In the genomic region with DNA sequence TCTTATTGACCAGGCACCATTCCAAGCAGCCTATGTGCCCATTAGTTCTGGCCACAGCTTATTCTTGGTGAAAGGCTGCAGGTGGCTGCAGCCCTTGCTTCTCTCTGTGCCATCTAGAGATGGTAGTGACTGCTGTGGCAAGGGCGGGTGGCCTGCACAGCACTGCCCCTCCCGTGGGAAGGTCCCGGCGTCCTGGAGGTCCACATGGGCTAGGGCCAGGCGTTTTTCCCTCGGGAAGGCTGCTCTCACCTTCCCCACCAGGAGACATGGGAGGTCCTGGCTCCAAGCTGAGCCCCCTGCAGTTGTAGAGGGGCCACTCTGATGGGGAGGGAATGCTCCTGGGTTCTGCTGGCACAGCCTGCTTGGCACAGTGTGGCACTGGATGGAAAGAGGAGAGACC, we compare ENCODE assay signal across 16 cellular contexts. TPM values are rescaled to one million over a fixed set of nuclear protein-coding genes. Genes with fewer than 3 reads are reported as not detected.
DNase-seq lines count a peak whose midpoint lies in the region; ATAC-seq and TF ChIP-seq lines count a peak whose summit lies in the region.
"Had no signal": no experiment of that assay in that cellular context is flagged by ENCODE, and none has a peak within 500 bp of the region (broad histone marks: within the 10 kb centered on the region; RNA-seq: fewer than 3 reads in every experiment).

No MANE protein-coding gene starts in this region.

- WGBS in mesenchymal stem cell: 92% methylated on average over 6 of the region's 6 CpGs

- H3K27ac ChIP-seq in ascending aorta (peak overlapping the region; percentile 96 to 97), mesenchymal stem cell (ENCODE audit: low read length, poor library complexity, severe bottlenecking) (no peak overlapping the region), skin epidermis (peak overlapping the region in 11 of 21 experiments; percentile 16 to 94 (median 84)), SJCRH30 (no peak overlapping the region)

- H3K9me3 Mint-ChIP-seq in HFFc6: peaks cover 12% of the 10 kb centered on the region

- no peak overlapping the region for H3K4ac ChIP-seq in mesenchymal stem cell (ENCODE audit: low read depth in 1 of 2, low read length in 2 of 2)

- H2BK12ac ChIP-seq in mesenchymal stem cell (ENCODE audit: low read length in 2 of 2): peak overlapping the region; percentile 12 to 92

- H2BK5ac ChIP-seq in mesenchymal stem cell (ENCODE audit: low read depth, low read length, poor library complexity, severe bottlenecking): no peak overlapping the region

- H4K8ac ChIP-seq in mesenchymal stem cell (ENCODE audit: low read length): no peak overlapping the region

- H3K27ac Mint-ChIP-seq in HFFc6: peak overlapping the region; percentile 100

- no peak overlapping the region for H3K4me2 ChIP-seq in mesenchymal stem cell (ENCODE audit: low read length, poor library complexity, severe bottlenecking)

- no peak overlapping the region for H3K23ac ChIP-seq in mesenchymal stem cell (ENCODE audit: low read length in 2 of 2)

- DNase-seq in HFFc6 (no peak), ascending aorta (ENCODE audit: low spot score in 2 of 2) (no peak), mesenchymal stem cell (no peak), SJCRH30 (no peak), NOMO-1 (lab: John Stamatoyannopoulos, UW; ENCODE audit: unreplicated experiment in 2 of 2) (no peak)
- DNase-seq: DMS 273 treated with DMSO at 0.1 percent for 48 hours; MG63; NCI-H1105; NCI-H1694 treated with DMSO at 0.1 percent for 48 hours; NCI-H345; NCI-H526 treated with DMSO at 0.1 percent for 48 hours; NK-92 treated with Interleukin-12 subunit alpha and Interleukin-12 subunit beta, amount 100 ng/mL, for 24 hours; PC-3 had no signal

- H3K36me3 Mint-ChIP-seq in HFFc6 (ENCODE audit: low read depth): peaks cover 12% of the 10 kb centered on the region

- H3K4me1 Mint-ChIP-seq in HFFc6 (ENCODE audit: low read depth): peaks cover 45% of the 10 kb centered on the region

- intact Hi-C loops in ascending aorta (cut with DNase I): no loop called here

- H3K9ac ChIP-seq in mesenchymal stem cell (ENCODE audit: low read length): no peak overlapping the region

- ATAC-seq in GM19397 (IDR thresholded peaks at IDR 0.05; ENCODE audit: unreplicated experiment): no peak
- ATAC-seq: HepG2, PC-3 had no signal

- no peak overlapping the region for H2AK5ac ChIP-seq in mesenchymal stem cell (ENCODE audit: low read length, severe bottlenecking)

- H4K91ac ChIP-seq in mesenchymal stem cell (ENCODE audit: low read length): peak overlapping the region; percentile 55

- peak overlapping the region; percentile 15 for H2BK15ac ChIP-seq in mesenchymal stem cell (ENCODE audit: low read depth, poor library complexity, severe bottlenecking)

- H3K4me1 ChIP-seq in ascending aorta (peaks cover 18 to 20% of the 10 kb centered on the region in 2 donors), mesenchymal stem cell (ENCODE audit: control insufficient read depth, insufficient read depth, low read depth, low read length) (peaks cover 31% of the 10 kb centered on the region), SJCRH30 (peaks cover 21% of the 10 kb centered on the region)

- H3K18ac ChIP-seq in mesenchymal stem cell (ENCODE audit: low read depth in 1 of 2, low read length in 2 of 2): peak overlapping the region; percentile 23 to 32

- no peak overlapping the region for H3K4me3 Mint-ChIP-seq in HFFc6

- no peak overlapping the region for H2AFZ ChIP-seq in mesenchymal stem cell (ENCODE audit: low read depth, low read length)

- no peak overlapping the region for H3K14ac ChIP-seq in mesenchymal stem cell (ENCODE audit: low read length in 2 of 2)

- no peaks in the 10 kb centered on the region for H3K79me1 ChIP-seq in mesenchymal stem cell (replicated peaks; ENCODE audit: low read length, poor library complexity, severe bottlenecking)

- TF ChIP-seq CTCF in HFFc6 (IDR thresholded peaks at IDR 0.05): no peak
- no peak for TF ChIP-seq CTCF in ascending aorta (IDR thresholded peaks at IDR 0.05)

- H3K36me3 ChIP-seq in ascending aorta: no peaks in the 10 kb centered on the region
- H3K36me3 ChIP-seq in mesenchymal stem cell (ENCODE audit: control insufficient read depth in 1 of 2, insufficient read depth in 2 of 2, low read depth in 1 of 2, low read length in 2 of 2): peaks cover 0 to 2% of the 10 kb centered on the region in 2 experiments
- H3K36me3 ChIP-seq in SJCRH30: no peaks in the 10 kb centered on the region

- H2BK120ac ChIP-seq in mesenchymal stem cell (ENCODE audit: low read depth, low read length): no peak overlapping the region

- no peaks in the 10 kb centered on the region for H3K9me3 ChIP-seq in ascending aorta
- peaks cover 4% of the 10 kb centered on the region for H3K9me3 ChIP-seq in mesenchymal stem cell (ENCODE audit: control insufficient read depth, low read length)
- no peaks in the 10 kb centered on the region for H3K9me3 ChIP-seq in SJCRH30 (replicated peaks)

- no peak overlapping the region for H3K4me3 ChIP-seq in ascending aorta
- no peak overlapping the region for H3K4me3 ChIP-seq in mesenchymal stem cell (ENCODE audit: insufficient read depth in 1 of 2, low read depth in 1 of 2, low read length in 2 of 2)
- H3K4me3 ChIP-seq in skin epidermis: no peak overlapping the region
- no peak overlapping the region for H3K4me3 ChIP-seq in SJCRH30
- H3K4me3 ChIP-seq: MG63 had no signal

- H3K27me3 Mint-ChIP-seq in HFFc6 (ENCODE audit: insufficient read depth): peaks cover 3% of the 10 kb centered on the region; the same call in 1 of the 2 replicates

- H3K27me3 ChIP-seq in ascending aorta (no peaks in the 10 kb centered on the region), mesenchymal stem cell (ENCODE audit: control insufficient read depth in 1 of 2, insufficient read depth in 1 of 2, low read length in 2 of 2) (peaks cover 0 to 10% of the 10 kb centered on the region in 2 experiments), SJCRH30 (no peaks in the 10 kb centered on the region; the same call in 1 of the 2 replicates)
- H3K27me3 ChIP-seq: MG63 had no signal

RNA-seq across cellular contexts. Expression of a gene that starts 10.2 kb away (rescaled TPM):
- 10 to 100 TPM; 20.4 to 24.1 (median 22.2) TPM for total RNA-seq in HFFc6 (2021; fragmentation: NEBNext Ultra II Directional; extraction: Animal tissue kit (Norgen Biotek cat#: 25700))
- 87.8 TPM for total RNA-seq in ascending aorta
- polyA plus RNA-seq in mesenchymal stem cell (2013, experiment 1 of 2): 16.5 TPM
- 17.1 TPM for polyA plus RNA-seq in mesenchymal stem cell (2013, experiment 2 of 2)
- 8.4 and 8.9 TPM in 2 replicates for total RNA-seq in SJCRH30 (2014; rRNA removed; shearing (Covaris generic))

RNA-seq across cellular contexts. Expression of a gene that starts 14.2 kb away (rescaled TPM):
- total RNA-seq in HFFc6 (2021; fragmentation: NEBNext Ultra II Directional; extraction: Animal tissue kit (Norgen Biotek cat#: 25700)): 10 to 100 TPM; 49.1 to 54.8 (median 52.0) TPM
- total RNA-seq in ascending aorta: 27.5 TPM
- 29.4 TPM for polyA plus RNA-seq in mesenchymal stem cell (2013, experiment 1 of 2)
- 29.3 TPM for polyA plus RNA-seq in mesenchymal stem cell (2013, experiment 2 of 2)
- total RNA-seq in SJCRH30 (2014; rRNA removed; shearing (Covaris generic)): 87.7 and 92.7 TPM in 2 replicates

Comparison
In these comparisons a context has a peak if more than half of its experiments do, and no peak if none do; other contexts are left out.
1. H3K27ac ChIP-seq: peak in ascending aorta (2 of 2) and skin epidermis (11 of 21); none in mesenchymal stem cell (single experiment) and SJCRH30 (single experiment).